In the genomic region with DNA sequence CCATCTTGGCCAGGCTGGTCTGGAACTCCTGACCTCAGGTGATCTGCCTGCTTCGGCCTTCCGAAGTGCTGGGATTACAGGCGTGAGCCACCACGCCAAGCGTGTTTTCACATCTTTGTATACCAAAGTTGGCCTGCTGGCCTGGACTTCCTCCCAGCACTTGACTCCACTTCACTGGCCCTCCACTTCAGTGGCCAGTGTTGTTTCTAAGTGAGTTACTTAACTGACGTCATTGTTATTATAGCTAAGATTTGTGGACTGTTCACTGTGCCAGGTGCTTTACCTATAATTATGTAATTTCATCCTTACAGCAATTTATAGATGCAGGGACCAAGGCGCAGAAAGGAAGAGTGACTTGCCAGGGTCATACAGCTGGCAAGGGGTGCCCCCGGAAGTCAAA, we compare ENCODE assay signal across 14 cellular contexts.
"Had no signal": no experiment of that assay in that cellular context is flagged by ENCODE, and none has a peak within 500 bp of the region (broad histone marks: within the 10 kb centered on the region; RNA-seq: fewer than 3 reads in every experiment).

No MANE protein-coding gene starts in this region.

- H3K27me3 ChIP-seq: dorsolateral prefrontal cortex, heart left ventricle, ovary, testis, uterus had no signal

- H3K4me1 ChIP-seq: testis had no signal

- ATAC-seq: activated CD8-positive, alpha-beta memory T cell treated with anti-CD3 and anti-CD28 coated beads, Interleukin-2, amount 10 ng/mL, durations not matched to agents 7 days and 5 days; activated T-cell treated with anti-CD3 and anti-CD28 coated beads, Interleukin-2, amount 50 U/mL, for 4 hours had no signal

- H3K36me3 ChIP-seq: ovary, uterus had no signal

- DNase-seq: activated CD4-positive, alpha-beta T cell treated with anti-CD3 and anti-CD28 coated beads for 1 hour; activated CD4-positive, alpha-beta T cell treated with anti-CD3 and anti-CD28 coated beads, Interleukin-2, amount 50 U/mL, for 48 hours; activated CD8-positive, alpha-beta memory T cell treated with anti-CD3 and anti-CD28 coated beads, Interleukin-2, amount 10 ng/mL, durations not matched to agents 7 days and 5 days; activated gamma-delta T cell treated with Interleukin-2 at 50 U/mL for 16 hours; activated naive CD8-positive, alpha-beta T cell treated with anti-CD3 and anti-CD28 coated beads for 36 hours; activated T-cell treated with anti-CD3 and anti-CD28 coated beads, Interleukin-2, amount 50 U/mL, for 4 hours; dorsolateral prefrontal cortex; heart left ventricle; stimulated activated CD4-positive, alpha-beta T cell treated with anti-CD3 and anti-CD28 coated beads, Interleukin-4, amount 100 ng/mL, for 1 hour; stimulated activated CD8-positive, alpha-beta memory T cell treated with anti-CD3 and anti-CD28 coated beads, Interleukin-4, amount 100 ng/mL, for 48 hours; T-helper 9 cell; testis; uterus had no signal

- H3K9me3 ChIP-seq: heart left ventricle, ovary, testis, uterus had no signal

- H3K4me3 ChIP-seq: dorsolateral prefrontal cortex, heart left ventricle, ovary, testis, uterus had no signal

- H3K27ac ChIP-seq: dorsolateral prefrontal cortex, heart left ventricle, ovary, testis, uterus had no signal
